ENCODE assay signal across 22 cellular contexts in the genomic region with DNA sequence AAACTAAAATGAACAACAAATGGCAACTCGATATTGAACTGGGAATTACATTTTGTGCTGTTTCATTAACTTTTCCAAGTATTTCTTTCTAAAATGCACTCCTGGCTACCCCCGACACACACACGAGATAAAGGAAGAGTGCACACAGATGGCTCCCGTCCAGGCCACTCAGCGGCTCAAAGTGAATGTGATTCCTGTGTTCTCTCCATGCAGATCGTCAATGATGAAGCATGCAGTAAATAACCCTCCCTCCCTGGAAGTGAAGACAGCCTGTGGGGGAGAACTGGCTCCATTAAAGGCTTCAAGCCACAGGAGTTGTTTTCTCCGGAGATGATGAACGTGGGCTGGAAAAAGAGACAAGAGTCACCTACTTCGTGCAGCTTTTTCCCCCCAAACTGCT. TPM values are rescaled to one million over a fixed set of nuclear protein-coding genes. Genes with fewer than 3 reads are reported as not detected.
DNase-seq lines count a peak whose midpoint lies in the region; ATAC-seq and TF ChIP-seq lines count a peak whose summit lies in the region.
"Had no signal": no experiment of that assay in that cellular context is flagged by ENCODE, and none has a peak within 500 bp of the region (broad histone marks: within the 10 kb centered on the region; RNA-seq: fewer than 3 reads in every experiment).

No MANE protein-coding gene starts in this region.

- no peak for DNase-seq in GM23338 (ENCODE audit: low spot score)
- DNase-seq in esophagus muscularis mucosa (ENCODE audit: extremely low spot score) = peak; percentile 26
- peak; percentile 74 to 92 (median 89) for DNase-seq in right cardiac atrium
- no peak for DNase-seq in suprapubic skin (ENCODE audit: low spot score in 2 of 2)
- no peak for DNase-seq in body of pancreas
- no peak for DNase-seq in T-helper 2 cell treated with Interferon-gamma antibody and Interleukin-4, amounts not matched to agents 5 μg/mL and 100 μg/mL, for 36 hours (ENCODE audit: low spot score)
- DNase-seq in COR-L47 (lab: John Stamatoyannopoulos, UW) = no peak
- DNase-seq: activated naive CD4-positive, alpha-beta T cell treated with anti-CD3 and anti-CD28 coated beads, Interleukin-2, amount 10 ng/mL, durations not matched to agents 7 days and 5 days; activated T-cell treated with anti-CD3 and anti-CD28 coated beads, Interleukin-2, amount 50 U/mL, for 4 hours; IMR-90; naive thymus-derived CD8-positive, alpha-beta T cell; NCI-H1417; NCI-H510A; RPMI8226; stimulated activated CD4-positive, alpha-beta T cell treated with anti-CD3 and anti-CD28 coated beads, Interleukin-2, amount 100 ng/mL, for 48 hours; upper lobe of left lung had no signal

- H3K27me3 ChIP-seq in GM23338 (ENCODE audit: insufficient read depth) = no peaks in the 10 kb centered on the region
- no peaks in the 10 kb centered on the region for H3K27me3 ChIP-seq in esophagus muscularis mucosa
- no peaks in the 10 kb centered on the region for H3K27me3 ChIP-seq in right cardiac atrium (ENCODE audit: control insufficient read depth, insufficient read depth)
- H3K27me3 ChIP-seq in suprapubic skin = no peaks in the 10 kb centered on the region
- no peaks in the 10 kb centered on the region for H3K27me3 ChIP-seq in body of pancreas
- H3K27me3 ChIP-seq: ascending aorta, upper lobe of left lung had no signal

- no peak overlapping the region for H3K4me2 ChIP-seq in GM23338
- H3K4me2 ChIP-seq: smooth muscle cell had no signal

- H3K27me3 Mint-ChIP-seq in GM23338 (ENCODE audit: insufficient read depth, low read depth, poor library complexity) = peaks cover 2% of the 10 kb centered on the region
- peaks cover 61% of the 10 kb centered on the region for H3K27me3 Mint-ChIP-seq in T-helper 2 cell treated with Interferon-gamma antibody and Interleukin-4, amounts not matched to agents 5 μg/mL and 100 μg/mL, for 36 hours (ENCODE audit: low read depth)

- no peaks in the 10 kb centered on the region for H3K9me3 Mint-ChIP-seq in GM23338
- peaks cover 4% of the 10 kb centered on the region for H3K9me3 Mint-ChIP-seq in T-helper 2 cell treated with Interferon-gamma antibody and Interleukin-4, amounts not matched to agents 5 μg/mL and 100 μg/mL, for 36 hours
- H3K9me3 Mint-ChIP-seq: activated naive CD4-positive, alpha-beta T cell treated with anti-CD3 and anti-CD28 coated beads, Interleukin-2, amount 10 ng/mL, durations not matched to agents 7 days and 5 days; activated T-cell treated with anti-CD3 and anti-CD28 coated beads, Interleukin-2, amount 50 U/mL, for 4 hours; naive thymus-derived CD8-positive, alpha-beta T cell; stimulated activated naive CD8-positive, alpha-beta T cell treated with anti-CD3 and anti-CD28 coated beads, Interleukin-15, Interleukin-2, amounts not matched to agents 100 ng/mL and 50 ng/mL, for 24 hours had no signal

- no peaks in the 10 kb centered on the region for H3F3A ChIP-seq in GM23338 (replicated peaks; ENCODE audit: low read depth)

- H2AFZ ChIP-seq in GM23338 = peak overlapping the region; percentile 84; the same call in 1 of the 2 replicates

- H3K27ac ChIP-seq in GM23338 (ENCODE audit: low read depth) = no peak overlapping the region
- no peak overlapping the region for H3K27ac ChIP-seq in esophagus muscularis mucosa (replicated peaks in 1 of 4)
- peak overlapping the region; percentile 78 for H3K27ac ChIP-seq in right cardiac atrium (ENCODE audit: low read length)
- H3K27ac ChIP-seq in suprapubic skin = peak overlapping the region; percentile 10
- no peak overlapping the region for H3K27ac ChIP-seq in body of pancreas
- H3K27ac ChIP-seq: ascending aorta, coronary artery had no signal

- H3K9me3 ChIP-seq in esophagus muscularis mucosa (no peaks in the 10 kb centered on the region), right cardiac atrium (ENCODE audit: control insufficient read depth, low read length) (no peaks in the 10 kb centered on the region), suprapubic skin (no peaks in the 10 kb centered on the region), body of pancreas (no peaks in the 10 kb centered on the region)
- H3K9me3 ChIP-seq: ascending aorta, upper lobe of left lung had no signal

- no peaks in the 10 kb centered on the region for H3K36me3 ChIP-seq in GM23338 (ENCODE audit: insufficient read depth)
- H3K36me3 ChIP-seq in esophagus muscularis mucosa = no peaks in the 10 kb centered on the region
- no peaks in the 10 kb centered on the region for H3K36me3 ChIP-seq in suprapubic skin
- no peaks in the 10 kb centered on the region for H3K36me3 ChIP-seq in body of pancreas (replicated peaks in 1 of 2; ENCODE audit: insufficient read depth in 1 of 2, low read depth in 2 of 2)
- H3K36me3 ChIP-seq: ascending aorta, upper lobe of left lung had no signal

- H3K9me2 ChIP-seq in GM23338 (ENCODE audit: insufficient read depth) = no peaks in the 10 kb centered on the region

- no peak for TF ChIP-seq CTCF in GM23338 (conservative IDR thresholded peaks at IDR 0.05; ENCODE audit: low read depth in 2 of 2)
- TF ChIP-seq CTCF in esophagus muscularis mucosa (IDR thresholded peaks at IDR 0.05) = no peak
- TF ChIP-seq CTCF in suprapubic skin (IDR thresholded peaks at IDR 0.05) = no peak
- no peak for TF ChIP-seq CTCF in body of pancreas (IDR thresholded peaks at IDR 0.05)

- peaks cover 13% of the 10 kb centered on the region; the same call in 2 of the 3 replicates for H3K4me1 Mint-ChIP-seq in GM23338
- peaks cover 25% of the 10 kb centered on the region for H3K4me1 Mint-ChIP-seq in T-helper 2 cell treated with Interferon-gamma antibody and Interleukin-4, amounts not matched to agents 5 μg/mL and 100 μg/mL, for 36 hours (ENCODE audit: low read depth)

- no peaks in the 10 kb centered on the region for H4K20me1 ChIP-seq in GM23338 (replicated peaks; ENCODE audit: insufficient read depth)

- H3K79me2 ChIP-seq in GM23338 (replicated peaks; ENCODE audit: insufficient read depth) = no peaks in the 10 kb centered on the region

- 44% methylated on average over 9 of the region's 9 CpGs for WGBS in esophagus muscularis mucosa
- 18% methylated on average over 9 of the region's 9 CpGs for WGBS in right cardiac atrium
- 41% methylated on average over 9 of the region's 9 CpGs for WGBS in suprapubic skin
- WGBS in body of pancreas, 2 donors = 63 to 69% methylated on average over 9 of the region's 9 CpGs

- H3K4me1 ChIP-seq in GM23338 (ENCODE audit: insufficient read depth) (no peaks in the 10 kb centered on the region), esophagus muscularis mucosa (peaks cover 0 to 30% (median 16%) of the 10 kb centered on the region in 4 donors), right cardiac atrium (ENCODE audit: control insufficient read depth, insufficient read depth, low read length) (peaks cover 7% of the 10 kb centered on the region), suprapubic skin (peaks cover 48% of the 10 kb centered on the region), body of pancreas (no peaks in the 10 kb centered on the region)
- H3K4me1 ChIP-seq: ascending aorta had no signal

- TF ChIP-seq EP300 in esophagus muscularis mucosa (IDR thresholded peaks at IDR 0.05) (no peak), suprapubic skin (IDR thresholded peaks at IDR 0.05) (no peak)

- ATAC-seq in GM23338 (no peak), right cardiac atrium (peak; percentile 86 to 92), body of pancreas (no peak)
- ATAC-seq: activated CD4-positive, CD25-positive, alpha-beta regulatory T cell treated with anti-CD3 and anti-CD28 coated beads, Interleukin-2, amount 50 U/mL, for 24 hours; activated T-cell treated with anti-CD3 and anti-CD28 coated beads, Interleukin-2, amount 50 U/mL, for 4 hours; naive thymus-derived CD8-positive, alpha-beta T cell had no signal

- H3K4me3 Mint-ChIP-seq in GM23338 = no peak overlapping the region
- H3K4me3 Mint-ChIP-seq in T-helper 2 cell treated with Interferon-gamma antibody and Interleukin-4, amounts not matched to agents 5 μg/mL and 100 μg/mL, for 36 hours = no peak overlapping the region
- H3K4me3 Mint-ChIP-seq: activated naive CD4-positive, alpha-beta T cell treated with anti-CD3 and anti-CD28 coated beads, Interleukin-2, amount 10 ng/mL, durations not matched to agents 7 days and 5 days; activated T-cell treated with anti-CD3 and anti-CD28 coated beads, Interleukin-2, amount 50 U/mL, for 4 hours; naive thymus-derived CD8-positive, alpha-beta T cell; stimulated activated naive CD8-positive, alpha-beta T cell treated with anti-CD3 and anti-CD28 coated beads, Interleukin-15, Interleukin-2, amounts not matched to agents 100 ng/mL and 50 ng/mL, for 24 hours had no signal

- intact Hi-C loops in esophagus muscularis mucosa (cut with DNase I) (no loop called here), right cardiac atrium (cut with DNase I) (no loop called here), body of pancreas (cut with DNase I) (no loop called here)

- H3K27ac Mint-ChIP-seq in GM23338 = no peak overlapping the region
- no peak overlapping the region for H3K27ac Mint-ChIP-seq in T-helper 2 cell treated with Interferon-gamma antibody and Interleukin-4, amounts not matched to agents 5 μg/mL and 100 μg/mL, for 36 hours
- H3K27ac Mint-ChIP-seq: activated naive CD4-positive, alpha-beta T cell treated with anti-CD3 and anti-CD28 coated beads, Interleukin-2, amount 10 ng/mL, durations not matched to agents 7 days and 5 days; stimulated activated naive CD8-positive, alpha-beta T cell treated with anti-CD3 and anti-CD28 coated beads, Interleukin-15, Interleukin-2, amounts not matched to agents 100 ng/mL and 50 ng/mL, for 24 hours had no signal

- TF ChIP-seq POLR2A in esophagus muscularis mucosa (IDR thresholded peaks at IDR 0.05; ENCODE audit: low read depth) (no peak), suprapubic skin (IDR thresholded peaks at IDR 0.05) (no peak), body of pancreas (IDR thresholded peaks at IDR 0.05) (no peak)

- H3K4me3 ChIP-seq in GM23338 = no peak overlapping the region
- no peak overlapping the region for H3K4me3 ChIP-seq in esophagus muscularis mucosa
- no peak overlapping the region for H3K4me3 ChIP-seq in right cardiac atrium (ENCODE audit: low read length)
- H3K4me3 ChIP-seq in suprapubic skin = no peak overlapping the region
- H3K4me3 ChIP-seq in body of pancreas = no peak overlapping the region
- H3K4me3 ChIP-seq: ascending aorta, coronary artery, smooth muscle cell, upper lobe of left lung had no signal

- no peaks in the 10 kb centered on the region for H3K36me3 Mint-ChIP-seq in GM23338 (ENCODE audit: low read depth)
- H3K36me3 Mint-ChIP-seq in T-helper 2 cell treated with Interferon-gamma antibody and Interleukin-4, amounts not matched to agents 5 μg/mL and 100 μg/mL, for 36 hours (ENCODE audit: low read depth) = peaks cover 2% of the 10 kb centered on the region
- H3K36me3 Mint-ChIP-seq: naive thymus-derived CD8-positive, alpha-beta T cell had no signal

TF ChIP-seq in GM23338, 12 proteins besides CTCF, POLR2A, EP300 and RAD21 (continues in another document):
- no peak for TF ChIP-seq JUNB (IDR thresholded peaks at IDR 0.05; ENCODE audit: unreplicated experiment)
- no peak for TF ChIP-seq EZH2 (IDR thresholded peaks at IDR 0.05; ENCODE audit: low read depth, unreplicated experiment)

RNA-seq across cellular contexts. Expression of gene ADRB1, which starts 21.4 kb away (rescaled TPM):
- total RNA-seq in GM23338 (2014; rRNA removed; shearing (Covaris generic)) = 0.24 and 0.39 TPM in 2 replicates
- polyA plus RNA-seq in GM23338 (2016; fragmentation: Nextera tagmentation; extraction: Ambion mirVana) (0.14 and 0.23 TPM in 2 replicates), right cardiac atrium (33.4 TPM)
- total RNA-seq in esophagus muscularis mucosa (10 to 100 TPM in 3 of 4 donors, 1 to 10 TPM in 1; 4.2 to 25.3 (median 12.3) TPM), right cardiac atrium (10 to 100 TPM; 39.5 to 60.8 (median 47.1) TPM), suprapubic skin (1 to 10 TPM in 3 of 4 donors, under 1 TPM in 1; 0.56 to 1.4 (median 1.1) TPM), body of pancreas (1 to 10 TPM; 1.0 to 8.6 TPM)
- total RNA-seq: ascending aorta; IMR-90; naive thymus-derived CD8-positive, alpha-beta T cell; smooth muscle cell had no signal
- polyA plus RNA-seq: BJ, IMR-90, smooth muscle cell had no signal

Comparison
In these comparisons a context has a peak if more than half of its experiments do, and no peak if none do; other contexts are left out.
1. ATAC-seq: peak in right cardiac atrium (2 of 2); none in GM23338 (single experiment) and body of pancreas (single experiment).
2. DNase-seq: peak in esophagus muscularis mucosa (single experiment) and right cardiac atrium (3 of 3); none in GM23338 (single experiment), suprapubic skin (0 of 2), body of pancreas (0 of 4), T-helper 2 cell treated with Interferon-gamma antibody and Interleukin-4, amounts not matched to agents 5 μg/mL and 100 μg/mL, for 36 hours (single experiment) and COR-L47 (single experiment).
3. H3K27ac ChIP-seq: peak in right cardiac atrium (single experiment) and suprapubic skin (single experiment); none in GM23338 (single experiment), esophagus muscularis mucosa (0 of 4) and body of pancreas (0 of 4).